Comparison of ENCODE assay signal across 10 cellular contexts in the genomic region with DNA sequence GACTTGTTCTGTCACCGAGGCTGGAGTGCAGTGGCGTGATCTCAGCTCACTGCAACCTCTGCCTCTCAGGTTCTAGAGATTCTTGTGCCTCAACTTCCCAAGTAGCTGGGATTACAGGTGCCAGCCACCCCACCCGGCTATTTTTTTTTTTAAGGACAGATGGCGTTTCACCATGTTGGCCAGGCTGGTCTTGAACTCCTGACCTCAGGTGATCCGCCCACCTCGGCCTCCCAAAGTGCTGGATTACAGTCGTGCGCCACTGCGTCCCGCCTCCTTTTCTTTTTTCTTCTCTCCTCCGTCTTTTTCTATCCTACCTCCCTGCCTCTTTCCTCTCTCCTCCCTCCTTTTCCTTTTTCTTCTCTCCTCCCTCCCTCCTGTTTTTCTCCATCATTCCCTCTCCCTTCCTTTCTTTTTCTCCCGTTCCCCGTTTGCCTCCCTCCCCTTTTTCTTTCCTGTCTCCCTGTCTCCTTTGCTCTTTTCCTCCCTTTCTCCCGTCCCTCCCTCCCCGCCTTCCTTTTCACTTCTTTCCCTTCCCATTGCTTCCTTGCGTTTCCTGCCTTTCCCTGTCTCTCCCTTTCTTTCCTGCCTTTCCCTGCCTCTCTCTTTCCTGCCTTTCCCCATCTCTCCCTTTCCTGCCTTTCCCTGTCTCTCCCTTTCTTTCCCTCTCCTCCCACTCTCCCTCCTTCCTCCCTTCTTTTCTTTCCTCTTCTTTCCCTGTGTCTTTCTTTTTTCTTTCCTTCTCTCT. TPM values are rescaled to one million over a fixed set of nuclear protein-coding genes. Genes with fewer than 3 reads are reported as not detected.
DNase-seq lines count a peak whose midpoint lies in the region; ATAC-seq, FAIRE-seq and TF ChIP-seq lines count a peak whose summit lies in the region.
"Had no signal": no experiment of that assay in that cellular context is flagged by ENCODE, and none has a peak within 500 bp of the region (broad histone marks: within the 10 kb centered on the region; RNA-seq: fewer than 3 reads in every experiment).

No MANE protein-coding gene starts in this region.

- peak overlapping the region; percentile 90 for H3K4me3 Mint-ChIP-seq in activated naive CD4-positive, alpha-beta T cell treated with anti-CD3 and anti-CD28 coated beads, Interleukin-2, amount 10 ng/mL, durations not matched to agents 7 days and 5 days
- H3K4me3 Mint-ChIP-seq in activated naive CD8-positive, alpha-beta T cell, result peak overlapping the region; percentile 91
- peak overlapping the region; percentile 89 for H3K4me3 Mint-ChIP-seq in type B pancreatic cell

- FAIRE-seq in HepG2 (lab: Jason Lieb, UNC), result no peak
- FAIRE-seq: bronchial epithelial cell had no signal

- H3K9ac ChIP-seq in HepG2 (ENCODE audit: insufficient read depth, low read depth, low read length), result no peak overlapping the region

- TF ChIP-seq POLR2A in HepG2 (IDR thresholded peaks at IDR 0.05; ENCODE audit: insufficient read depth in 1 of 2, low read depth in 2 of 2, low read length in 2 of 2), result no peak

- DNase-seq in activated naive CD4-positive, alpha-beta T cell treated with anti-CD3 and anti-CD28 coated beads, Interleukin-2, amount 10 ng/mL, durations not matched to agents 7 days and 5 days, result no peak
- DNase-seq in activated naive CD4-positive, alpha-beta T cell treated with Interleukin-2 at 50 U/mL for 16 hours, result no peak
- no peak for DNase-seq in HepG2 (ENCODE audit: low spot score)
- DNase-seq in type B pancreatic cell (ENCODE audit: extremely low spot score, unreplicated experiment), result no peak
- DNase-seq in LoVo (ENCODE audit: low spot score), result no peak

- peaks cover 34% of the 10 kb centered on the region for H3K36me3 Mint-ChIP-seq in activated naive CD4-positive, alpha-beta T cell treated with anti-CD3 and anti-CD28 coated beads, Interleukin-2, amount 10 ng/mL, durations not matched to agents 7 days and 5 days
- H3K36me3 Mint-ChIP-seq in activated naive CD8-positive, alpha-beta T cell, result peaks cover 7% of the 10 kb centered on the region
- H3K36me3 Mint-ChIP-seq in type B pancreatic cell, result peaks cover 12% of the 10 kb centered on the region

- peaks cover 38% of the 10 kb centered on the region for H3K79me2 ChIP-seq in HepG2 (ENCODE audit: insufficient read depth, low read length)

- peak overlapping the region; percentile 97 for H3K27ac Mint-ChIP-seq in activated naive CD4-positive, alpha-beta T cell treated with anti-CD3 and anti-CD28 coated beads, Interleukin-2, amount 10 ng/mL, durations not matched to agents 7 days and 5 days
- peak overlapping the region; percentile 89 for H3K27ac Mint-ChIP-seq in activated naive CD8-positive, alpha-beta T cell
- H3K27ac Mint-ChIP-seq in type B pancreatic cell, result peak overlapping the region; percentile 90

- H3K36me3 ChIP-seq in HepG2 (replicated peaks in 1 of 2; ENCODE audit: control insufficient read depth in 1 of 2, insufficient read depth in 2 of 2, low read length in 2 of 2), result peaks cover 15 to 26% of the 10 kb centered on the region in 2 experiments

- TF ChIP-seq CTCF in HepG2 (CRISPR knock-in tag; IDR thresholded peaks at IDR 0.05) (no peak), type B pancreatic cell (conservative IDR thresholded peaks at IDR 0.05) (no peak)

- H3K27me3 Mint-ChIP-seq in activated naive CD4-positive, alpha-beta T cell treated with anti-CD3 and anti-CD28 coated beads, Interleukin-2, amount 10 ng/mL, durations not matched to agents 7 days and 5 days, result no peaks in the 10 kb centered on the region
- H3K27me3 Mint-ChIP-seq in activated naive CD8-positive, alpha-beta T cell, result no peaks in the 10 kb centered on the region
- no peaks in the 10 kb centered on the region for H3K27me3 Mint-ChIP-seq in type B pancreatic cell

- no peak for ATAC-seq in HepG2
- no peak for ATAC-seq in HG03135 (IDR thresholded peaks at IDR 0.05; ENCODE audit: unreplicated experiment)
- no peak for ATAC-seq in HG03097 (IDR thresholded peaks at IDR 0.05; ENCODE audit: low FRiP score, unreplicated experiment)

- H4K20me1 ChIP-seq in HepG2 (ENCODE audit: insufficient read depth, low read length), result peaks cover 35% of the 10 kb centered on the region

- peaks cover 46% of the 10 kb centered on the region for H3K4me1 Mint-ChIP-seq in activated naive CD4-positive, alpha-beta T cell treated with anti-CD3 and anti-CD28 coated beads, Interleukin-2, amount 10 ng/mL, durations not matched to agents 7 days and 5 days
- H3K4me1 Mint-ChIP-seq in activated naive CD8-positive, alpha-beta T cell (ENCODE audit: low read depth), result peaks cover 40% of the 10 kb centered on the region
- H3K4me1 Mint-ChIP-seq in type B pancreatic cell (ENCODE audit: unreplicated experiment), result peaks cover 11% of the 10 kb centered on the region

- H3K9me3 ChIP-seq in HepG2 (ENCODE audit: low read length), result no peaks in the 10 kb centered on the region
- H3K9me3 ChIP-seq: SJSA1 had no signal

- POLR2A ChIA-PET in HepG2 (lab: Yijun Ruan, JAX), result no interaction called here

- intact Hi-C loops in HepG2 (cut with micrococcal nuclease; ENCODE audit: unreplicated experiment), result loop anchor here (5.0 kb wide), 1 partner anchor 58 kb away; the partner anchor contains the start of gene ASMTL

- H2AFZ ChIP-seq in HepG2 (ENCODE audit: low read length), result no peak overlapping the region

- in situ Hi-C loops in HepG2 (cut with HindIII; ENCODE audit: extremely low pct_ligation_motif_present, low pct_unique_long_range_greater_than_20kb), result no loop called here

- no peak overlapping the region for H3K27ac ChIP-seq in HepG2 (ENCODE audit: extremely low read length, insufficient read depth, low read length)

- peak overlapping the region; percentile 18; the same call in 1 of the 2 replicates for H3K4me2 ChIP-seq in HepG2 (ENCODE audit: low read depth, low read length)

- H3K4me3 ChIP-seq in HepG2 (replicated peaks in 1 of 3; ENCODE audit: insufficient read depth in 1 of 3, low read depth in 2 of 3, low read length in 3 of 3), result no peak overlapping the region

- BruUV-seq in HepG2 (replicated peaks; lab: Mats Ljungman, UMichigan), result no TSS peak

- no peaks in the 10 kb centered on the region for H3K9me3 Mint-ChIP-seq in activated naive CD4-positive, alpha-beta T cell treated with anti-CD3 and anti-CD28 coated beads, Interleukin-2, amount 10 ng/mL, durations not matched to agents 7 days and 5 days
- no peaks in the 10 kb centered on the region for H3K9me3 Mint-ChIP-seq in activated naive CD8-positive, alpha-beta T cell (ENCODE audit: low read depth)
- no peaks in the 10 kb centered on the region for H3K9me3 Mint-ChIP-seq in type B pancreatic cell

- H3K27me3 ChIP-seq in HepG2 (ENCODE audit: control insufficient read depth in 1 of 2, insufficient read depth in 2 of 2, low read length in 2 of 2), result no peaks in the 10 kb centered on the region; a peak in 1 of 5 replicates
- H3K27me3 ChIP-seq: SJSA1 had no signal

- no peak for TF ChIP-seq RAD21 in HepG2 (CRISPR knock-in tag; IDR thresholded peaks at IDR 0.05)

- CTCF ChIA-PET in activated naive CD4-positive, alpha-beta T cell treated with anti-CD3 and anti-CD28 coated beads, Interleukin-2, amount 10 ng/mL, durations not matched to agents 7 days and 5 days (lab: Charles Lee), result no interaction called here
- CTCF ChIA-PET in HepG2 (lab: Yijun Ruan, JAX; ENCODE audit: low intra/inter-chr PET ratio, low total read pairs), result no interaction called here

- WGBS in HepG2 (ENCODE audit: low lambda C conversion rate), result 90% methylated on average over 16 of the region's 16 CpGs

- H3K4me1 ChIP-seq in HepG2 (ENCODE audit: insufficient read depth, low read length), result peaks cover 37% of the 10 kb centered on the region

- no peak for TF ChIP-seq EP300 in HepG2 (IDR thresholded peaks at IDR 0.05; ENCODE audit: low read depth in 2 of 2, low read length in 2 of 2)
- TF ChIP-seq EP300 in HepG2 (CRISPR knock-in tag; IDR thresholded peaks at IDR 0.05; ENCODE audit: borderline replicate concordance), result no peak

RNA-seq across cellular contexts. Expression of gene SLC25A6, which starts 2.1 kb away (rescaled TPM):
- 138 and 149 TPM in 2 replicates for total RNA-seq in HepG2 (2016; rRNA removed; fragmentation: Illumina TruSeq; extraction: Trizol)
- 172 and 192 TPM in 2 replicates for total RNA-seq in HepG2 (2016; cell fraction: cytosol; rRNA removed; fragmentation: Illumina TruSeq; extraction: Trizol; ENCODE audit: low read depth)
- total RNA-seq in HepG2 (2016; cell fraction: insoluble cytoplasmic fraction; rRNA removed; fragmentation: Illumina TruSeq; extraction: Trizol), result 133 and 147 TPM in 2 replicates
- total RNA-seq in HepG2 (2016; cell fraction: membrane; rRNA removed; fragmentation: Illumina TruSeq; extraction: Trizol), result 398 and 417 TPM in 2 replicates
- total RNA-seq in HepG2 (2016; cell fraction: nucleus; rRNA removed; fragmentation: Illumina TruSeq; extraction: Trizol), result 70.1 and 77.0 TPM in 2 replicates
- polyA plus RNA-seq in HepG2 (2011; rRNA removed), result 581 and 646 TPM in 2 replicates
- polyA plus RNA-seq in HepG2 (2011; cell fraction: cytosol; rRNA removed), result 843 and 1,123 TPM in 2 replicates
- polyA plus RNA-seq in HepG2 (2011; cell fraction: nucleus; rRNA removed), result 370 and 374 TPM in 2 replicates
- polyA plus RNA-seq in HepG2 (2012), result 420 and 577 TPM in 2 replicates
- 585 and 646 TPM in 2 replicates for polyA plus RNA-seq in HepG2 (2016; cell fraction: cytosol; fragmentation: Illumina TruSeq; extraction: Trizol; ENCODE audit: low read depth)
- 347 and 418 TPM in 2 replicates for polyA plus RNA-seq in HepG2 (2016; cell fraction: insoluble cytoplasmic fraction; fragmentation: Illumina TruSeq; extraction: Trizol; ENCODE audit: low read depth)
- polyA plus RNA-seq in HepG2 (2016; cell fraction: membrane; fragmentation: Illumina TruSeq; extraction: Trizol; ENCODE audit: low read depth), result 997 and 1,138 TPM in 2 replicates
- 257 and 286 TPM in 2 replicates for polyA plus RNA-seq in HepG2 (2016; cell fraction: nucleus; fragmentation: Illumina TruSeq; extraction: Trizol; ENCODE audit: insufficient read depth, low read depth)
- 353 and 783 TPM in 2 replicates for polyA minus RNA-seq in HepG2 (2011; rRNA and poly(A)+ RNA removed; ENCODE audit: low replicate concordance)
- polyA minus RNA-seq in HepG2 (2011; cell fraction: cytosol; rRNA and poly(A)+ RNA removed), result 413 and 414 TPM in 2 replicates
- 151 and 162 TPM in 2 replicates for polyA minus RNA-seq in HepG2 (2011; cell fraction: nucleus; rRNA and poly(A)+ RNA removed)
- 489 and 568 TPM in 2 replicates for total RNA-seq in type B pancreatic cell (ENCODE audit: low replicate concordance)

RNA-seq across cellular contexts. Expression of gene IL3RA, which starts 57.5 kb away (rescaled TPM):
- total RNA-seq in HepG2 (2016; rRNA removed; fragmentation: Illumina TruSeq; extraction: Trizol) (not detected in 2 replicates), type B pancreatic cell (ENCODE audit: low replicate concordance) (not detected in 2 replicates)
- total RNA-seq in HepG2 (2016; cell fraction: cytosol; rRNA removed; fragmentation: Illumina TruSeq; extraction: Trizol; ENCODE audit: low read depth), result not detected in 2 replicates
- total RNA-seq in HepG2 (2016; cell fraction: insoluble cytoplasmic fraction; rRNA removed; fragmentation: Illumina TruSeq; extraction: Trizol), result not detected in 2 replicates
- total RNA-seq in HepG2 (2016; cell fraction: membrane; rRNA removed; fragmentation: Illumina TruSeq; extraction: Trizol), result not detected in 2 replicates
- total RNA-seq in HepG2 (2016; cell fraction: nucleus; rRNA removed; fragmentation: Illumina TruSeq; extraction: Trizol), result not detected in 2 replicates
- polyA plus RNA-seq in HepG2 (2011; rRNA removed), result not detected in 2 replicates
- not detected in 2 replicates for polyA plus RNA-seq in HepG2 (2011; cell fraction: cytosol; rRNA removed)
- polyA plus RNA-seq in HepG2 (2011; cell fraction: nucleus; rRNA removed), result not detected in 2 replicates
- 0.11 and 0.40 TPM in 2 replicates for polyA plus RNA-seq in HepG2 (2012)
- polyA plus RNA-seq in HepG2 (2016; cell fraction: cytosol; fragmentation: Illumina TruSeq; extraction: Trizol; ENCODE audit: low read depth), result not detected in 2 replicates
- polyA plus RNA-seq in HepG2 (2016; cell fraction: insoluble cytoplasmic fraction; fragmentation: Illumina TruSeq; extraction: Trizol; ENCODE audit: low read depth), result not detected in 2 replicates
- polyA plus RNA-seq in HepG2 (2016; cell fraction: membrane; fragmentation: Illumina TruSeq; extraction: Trizol; ENCODE audit: low read depth), result not detected in 2 replicates
- polyA plus RNA-seq in HepG2 (2016; cell fraction: nucleus; fragmentation: Illumina TruSeq; extraction: Trizol; ENCODE audit: insufficient read depth, low read depth), result not detected in 2 replicates
- polyA minus RNA-seq in HepG2 (2011; rRNA and poly(A)+ RNA removed; ENCODE audit: low replicate concordance), result 0.52 TPM in 1 of 2 replicates, not detected in the other
- not detected in 2 replicates for polyA minus RNA-seq in HepG2 (2011; cell fraction: cytosol; rRNA and poly(A)+ RNA removed)
- polyA minus RNA-seq in HepG2 (2011; cell fraction: nucleus; rRNA and poly(A)+ RNA removed), result not detected in 2 replicates
- total RNA-seq: bronchial epithelial cell, SJSA1 had no signal

RNA-seq across cellular contexts. Expression of gene ASMTL, which starts 58.7 kb away (rescaled TPM):
- total RNA-seq in HepG2 (2016; rRNA removed; fragmentation: Illumina TruSeq; extraction: Trizol), result 5.6 and 6.3 TPM in 2 replicates
- 1.3 and 1.9 TPM in 2 replicates for total RNA-seq in HepG2 (2016; cell fraction: cytosol; rRNA removed; fragmentation: Illumina TruSeq; extraction: Trizol; ENCODE audit: low read depth)
- 5.5 and 6.1 TPM in 2 replicates for total RNA-seq in HepG2 (2016; cell fraction: insoluble cytoplasmic fraction; rRNA removed; fragmentation: Illumina TruSeq; extraction: Trizol)
- 2.5 and 2.6 TPM in 2 replicates for total RNA-seq in HepG2 (2016; cell fraction: membrane; rRNA removed; fragmentation: Illumina TruSeq; extraction: Trizol)
- 4.9 and 6.4 TPM in 2 replicates for total RNA-seq in HepG2 (2016; cell fraction: nucleus; rRNA removed; fragmentation: Illumina TruSeq; extraction: Trizol)
- polyA plus RNA-seq in HepG2 (2011; rRNA removed), result 16.3 and 16.4 TPM in 2 replicates
- polyA plus RNA-seq in HepG2 (2011; cell fraction: cytosol; rRNA removed), result 10.6 and 17.6 TPM in 2 replicates
- 20.1 and 27.5 TPM in 2 replicates for polyA plus RNA-seq in HepG2 (2011; cell fraction: nucleus; rRNA removed)
- 11.5 and 12.3 TPM in 2 replicates for polyA plus RNA-seq in HepG2 (2012)
- 1.6 and 2.0 TPM in 2 replicates for polyA plus RNA-seq in HepG2 (2016; cell fraction: cytosol; fragmentation: Illumina TruSeq; extraction: Trizol; ENCODE audit: low read depth)
- 10.7 and 11.3 TPM in 2 replicates for polyA plus RNA-seq in HepG2 (2016; cell fraction: insoluble cytoplasmic fraction; fragmentation: Illumina TruSeq; extraction: Trizol; ENCODE audit: low read depth)
- polyA plus RNA-seq in HepG2 (2016; cell fraction: membrane; fragmentation: Illumina TruSeq; extraction: Trizol; ENCODE audit: low read depth), result 2.3 and 2.4 TPM in 2 replicates
- polyA plus RNA-seq in HepG2 (2016; cell fraction: nucleus; fragmentation: Illumina TruSeq; extraction: Trizol; ENCODE audit: insufficient read depth, low read depth), result 11.5 and 12.7 TPM in 2 replicates
- polyA minus RNA-seq in HepG2 (2011; rRNA and poly(A)+ RNA removed; ENCODE audit: low replicate concordance), result 9.3 and 19.0 TPM in 2 replicates
- 10.4 and 11.7 TPM in 2 replicates for polyA minus RNA-seq in HepG2 (2011; cell fraction: cytosol; rRNA and poly(A)+ RNA removed)
- 8.6 and 12.7 TPM in 2 replicates for polyA minus RNA-seq in HepG2 (2011; cell fraction: nucleus; rRNA and poly(A)+ RNA removed)
- total RNA-seq in type B pancreatic cell (ENCODE audit: low replicate concordance), result 20.2 and 31.5 TPM in 2 replicates
